ENCODE assay signal across 8 cellular contexts in genomic region chr7:92810242-92810611, GRCh38. TPM values are rescaled to one million over a fixed set of nuclear protein-coding genes. Genes with fewer than 3 reads are reported as not detected.
DNase-seq lines count a peak whose midpoint lies in the region; ATAC-seq, FAIRE-seq and TF ChIP-seq lines count a peak whose summit lies in the region.

No MANE protein-coding gene starts in this region.

- H3K9me3 ChIP-seq in esophagus muscularis mucosa, result no peaks in the 10 kb centered on the region

- peak; percentile 80 for DNase-seq in NOMO-1 treated with DMSO at 0.1 percent for 48 hours (lab: John Stamatoyannopoulos, UW; ENCODE audit: unreplicated experiment)
- DNase-seq in esophagus muscularis mucosa (ENCODE audit: extremely low spot score), result no peak
- DNase-seq in stimulated activated naive CD4-positive, alpha-beta T cell treated with Interleukin-2 at 50 U/mL for 16 hours (lab: John Stamatoyannopoulos, UW), result no peak
- DNase-seq in NCI-H146 (lab: John Stamatoyannopoulos, UW), result no peak
- DNase-seq in GM12892 (ENCODE audit: insufficient read length), result no peak

- TF ChIP-seq CTCF in esophagus muscularis mucosa (IDR thresholded peaks at IDR 0.05), result no peak

- no peak for FAIRE-seq in GM12892 (lab: Jason Lieb, UNC)

- H3K36me3 ChIP-seq in esophagus muscularis mucosa, result no peaks in the 10 kb centered on the region

- intact Hi-C loops in esophagus muscularis mucosa (cut with DNase I), result no loop called here

- peaks cover 37 to 46% (median 40%) of the 10 kb centered on the region in 4 donors for H3K4me1 ChIP-seq in esophagus muscularis mucosa

- no peaks in the 10 kb centered on the region for H3K27me3 ChIP-seq in esophagus muscularis mucosa

- no peak for TF ChIP-seq POLR2A in esophagus muscularis mucosa (IDR thresholded peaks at IDR 0.05; ENCODE audit: low read depth)
- no peak for TF ChIP-seq POLR2A in GM12892 (IDR thresholded peaks at IDR 0.05; ENCODE audit: low read depth, low read length)

- peak overlapping the region in 3 of 4 donors; percentile 53 to 67 (median 55) for H3K27ac ChIP-seq in esophagus muscularis mucosa (replicated peaks in 1 of 4)

- ATAC-seq in GM18868 (IDR thresholded peaks at IDR 0.05; ENCODE audit: unreplicated experiment) (peak; percentile 27), HG02642 (IDR thresholded peaks at IDR 0.05; ENCODE audit: poor library complexity, unreplicated experiment) (peak; percentile 25), GM21367 (IDR thresholded peaks at IDR 0.05; ENCODE audit: unreplicated experiment) (no peak)

- 66% methylated on average over 4 of the region's 4 CpGs for WGBS in esophagus muscularis mucosa

- no peak overlapping the region for H3K4me3 ChIP-seq in esophagus muscularis mucosa

- TF ChIP-seq EP300 in esophagus muscularis mucosa (IDR thresholded peaks at IDR 0.05), result no peak

RNA-seq across cellular contexts. Expression of gene CDK6, which starts 26.1 kb away (rescaled TPM):
- total RNA-seq in esophagus muscularis mucosa, result 10 to 100 TPM; 22.2 to 45.4 (median 36.4) TPM
- polyA plus RNA-seq in GM12892 (2012; ENCODE audit: missing spikeins), result 19.7 TPM
